19 cellular contexts compared by ENCODE assay signal in genomic region chr12:100758083-100758482, GRCh38.
"Had no signal": no experiment of that assay in that cellular context is flagged by ENCODE, and none has a peak within 500 bp of the region (broad histone marks: within the 10 kb centered on the region; RNA-seq: fewer than 3 reads in every experiment).

No MANE protein-coding gene starts in this region.

- H3K9me3 ChIP-seq: colonic mucosa had no signal

- H3K4me3 ChIP-seq: colonic mucosa, esophagus muscularis mucosa, spleen, upper lobe of left lung had no signal

- ATAC-seq: activated CD4-positive, CD25-positive, alpha-beta regulatory T cell treated with anti-CD3 and anti-CD28 coated beads, Interleukin-2, amount 50 U/mL, for 24 hours; activated CD8-positive, alpha-beta memory T cell treated with anti-CD3 and anti-CD28 coated beads, Interleukin-2, amount 10 ng/mL, durations not matched to agents 7 days and 5 days; activated CD8-positive, alpha-beta T cell treated with anti-CD3 and anti-CD28 coated beads for 36 hours; left ventricle myocardium superior; natural killer cell had no signal

- H3K36me3 ChIP-seq: colonic mucosa, esophagus muscularis mucosa, spleen, upper lobe of left lung had no signal

- H3K27me3 ChIP-seq: colonic mucosa, esophagus muscularis mucosa, spleen, upper lobe of left lung had no signal

- DNase-seq: activated CD4-positive, alpha-beta T cell treated with anti-CD3 and anti-CD28 coated beads, Interleukin-2, amount 10 ng/mL, durations not matched to agents 7 days and 5 days; activated CD8-positive, alpha-beta memory T cell treated with anti-CD3 and anti-CD28 coated beads, Interleukin-2, amount 10 ng/mL, durations not matched to agents 7 days and 5 days; activated CD8-positive, alpha-beta T cell treated with anti-CD3 and anti-CD28 coated beads for 36 hours; activated gamma-delta T cell treated with Interleukin-2 at 50 U/mL for 16 hours; activated T-cell treated with anti-CD3 and anti-CD28 coated beads for 4 hours; aorta; caudate nucleus; colonic mucosa; head of caudate nucleus; hypothalamus; left ventricle myocardium superior; mammary epithelial cell; natural killer cell; spleen; stimulated activated CD4-positive, alpha-beta T cell treated with anti-CD3 and anti-CD28 coated beads, Interleukin-4, amount 100 ng/mL, for 24 hours; stimulated activated naive CD4-positive, alpha-beta T cell treated with Interleukin-2 at 50 U/mL for 16 hours; upper lobe of left lung had no signal

- H3K27ac ChIP-seq: colonic mucosa, esophagus muscularis mucosa, spleen, upper lobe of left lung had no signal
